ENCODE assay signal across 10 cellular contexts in genomic region chr4:26131711-26132110, GRCh38.
DNase-seq lines count a peak whose midpoint lies in the region; ATAC-seq lines count a peak whose summit lies in the region.
"Had no signal": no experiment of that assay in that cellular context is flagged by ENCODE, and none has a peak within 500 bp of the region (broad histone marks: within the 10 kb centered on the region; RNA-seq: fewer than 3 reads in every experiment).

No MANE protein-coding gene starts in this region.

- no CpG with 5 or more reads among the region's 6 CpGs for WGBS in neuronal stem cell (ENCODE audit: extremely low coverage in 2 of 2, insufficient read length in 2 of 2, insufficient replicate concordance in 1 of 2), 2 donors

- H2BK12ac ChIP-seq in neuronal stem cell (ENCODE audit: low read length), result no peak overlapping the region

- H2AK5ac ChIP-seq in neuronal stem cell (ENCODE audit: low read depth, low read length), result no peak overlapping the region

- no peaks in the 10 kb centered on the region for H3K9me3 ChIP-seq in neuronal stem cell (replicated peaks in 1 of 2; ENCODE audit: control insufficient read depth in 2 of 2, insufficient read depth in 1 of 2, low read depth in 1 of 2, low read length in 2 of 2)

- no peak overlapping the region for H3K18ac ChIP-seq in neuronal stem cell (ENCODE audit: low read length)

- no peaks in the 10 kb centered on the region for H3K4me1 ChIP-seq in neuronal stem cell (ENCODE audit: control insufficient read depth in 2 of 2, insufficient read depth in 1 of 2, low read depth in 1 of 2, low read length in 2 of 2)

- ATAC-seq in HG02885 (IDR thresholded peaks at IDR 0.05; ENCODE audit: poor library complexity, unreplicated experiment), result peak; percentile 61
- peak; percentile 79 for ATAC-seq in stimulated activated naive CD8-positive, alpha-beta T cell treated with anti-CD3 and anti-CD28 coated beads, Interleukin-15, amount 100 ng/mL, for 72 hours

- DNase-seq in stimulated activated CD4-positive, alpha-beta T cell treated with anti-CD3 and anti-CD28 coated beads, Interleukin-4, amount 100 ng/mL, for 24 hours, result peak; percentile 27
- DNase-seq in stimulated activated CD4-positive, alpha-beta T cell treated with anti-CD3 and anti-CD28 coated beads, Interleukin-4, amount 100 ng/mL, for 4 hours, result no peak
- DNase-seq in activated CD8-positive, alpha-beta memory T cell treated with anti-CD3 and anti-CD28 coated beads for 24 hours, result peak; percentile 67
- peak; percentile 16 to 64 for DNase-seq in stimulated activated naive CD8-positive, alpha-beta T cell treated with anti-CD3 and anti-CD28 coated beads, Interleukin-15, amount 100 ng/mL, for 72 hours
- DNase-seq in neuronal stem cell (ENCODE audit: low spot score), result no peak
- no peak for DNase-seq in DMS 273 (lab: John Stamatoyannopoulos, UW; ENCODE audit: unreplicated experiment)
- no peak for DNase-seq in NCI-H1930 (lab: John Stamatoyannopoulos, UW)
- DNase-seq: activated naive CD4-positive, alpha-beta T cell; Kasumi-1 had no signal

- H3K9ac ChIP-seq in neuronal stem cell (ENCODE audit: low read depth, low read length, poor library complexity), result no peak overlapping the region

- H3K27ac Mint-ChIP-seq in stimulated activated naive CD8-positive, alpha-beta T cell treated with anti-CD3 and anti-CD28 coated beads, Interleukin-15, amount 100 ng/mL, for 72 hours, result no peak overlapping the region

- peaks cover 37 to 39% of the 10 kb centered on the region in 2 donors for H3K9me3 Mint-ChIP-seq in stimulated activated naive CD8-positive, alpha-beta T cell treated with anti-CD3 and anti-CD28 coated beads, Interleukin-15, amount 100 ng/mL, for 72 hours

- no peak overlapping the region for H2AFZ ChIP-seq in neuronal stem cell (ENCODE audit: low read length)

- no peak overlapping the region for H2BK15ac ChIP-seq in neuronal stem cell (ENCODE audit: low read length)

- H3K27me3 ChIP-seq in neuronal stem cell (ENCODE audit: control insufficient read depth in 3 of 3, insufficient read depth in 3 of 3, low read depth in 1 of 3, low read length in 3 of 3), result peaks cover 0 to 2% (median 0%) of the 10 kb centered on the region in 3 experiments

- no peak overlapping the region for H4K91ac ChIP-seq in neuronal stem cell (ENCODE audit: low read depth, low read length, poor library complexity)

- H2BK5ac ChIP-seq in neuronal stem cell (ENCODE audit: low read length), result no peak overlapping the region

- H3K4me3 ChIP-seq in neuronal stem cell (ENCODE audit: low read length in 2 of 2), result no peak overlapping the region

- peaks cover 57% of the 10 kb centered on the region for H3K4me1 Mint-ChIP-seq in stimulated activated naive CD8-positive, alpha-beta T cell treated with anti-CD3 and anti-CD28 coated beads, Interleukin-15, amount 100 ng/mL, for 72 hours

- H3K4me2 ChIP-seq in neuronal stem cell (ENCODE audit: insufficient read depth, low read length, poor library complexity, severe bottlenecking), result no peak overlapping the region

- no peak overlapping the region for H3K23ac ChIP-seq in neuronal stem cell (ENCODE audit: low read depth, low read length, poor library complexity)

- peaks cover 34% of the 10 kb centered on the region for H3K27me3 Mint-ChIP-seq in stimulated activated naive CD8-positive, alpha-beta T cell treated with anti-CD3 and anti-CD28 coated beads, Interleukin-15, amount 100 ng/mL, for 72 hours

- H3K14ac ChIP-seq in neuronal stem cell (ENCODE audit: low read length), result no peak overlapping the region

- H3K4ac ChIP-seq in neuronal stem cell (ENCODE audit: low read length), result no peak overlapping the region

- no peak overlapping the region for H2BK120ac ChIP-seq in neuronal stem cell (ENCODE audit: low read depth, low read length)

- H3K4me3 Mint-ChIP-seq in stimulated activated naive CD8-positive, alpha-beta T cell treated with anti-CD3 and anti-CD28 coated beads, Interleukin-15, amount 100 ng/mL, for 72 hours, result peak overlapping the region; percentile 25 to 48

- H3K79me1 ChIP-seq in neuronal stem cell (ENCODE audit: low read depth, low read length), result no peaks in the 10 kb centered on the region

- H3K36me3 ChIP-seq in neuronal stem cell (replicated peaks in 1 of 2; ENCODE audit: control insufficient read depth in 2 of 2, insufficient read depth in 2 of 2, low read length in 2 of 2), result no peaks in the 10 kb centered on the region

- H4K8ac ChIP-seq in neuronal stem cell (ENCODE audit: low read depth, low read length), result no peak overlapping the region

- H3K27ac ChIP-seq in neuronal stem cell (replicated peaks; ENCODE audit: low read length), result no peak overlapping the region

Comparison
In these comparisons a context has a peak if more than half of its experiments do, and no peak if none do; other contexts are left out.
1. DNase-seq: peak in stimulated activated CD4-positive, alpha-beta T cell treated with anti-CD3 and anti-CD28 coated beads, Interleukin-4, amount 100 ng/mL, for 24 hours (single experiment), activated CD8-positive, alpha-beta memory T cell treated with anti-CD3 and anti-CD28 coated beads for 24 hours (single experiment) and stimulated activated naive CD8-positive, alpha-beta T cell treated with anti-CD3 and anti-CD28 coated beads, Interleukin-15, amount 100 ng/mL, for 72 hours (2 of 2); none in stimulated activated CD4-positive, alpha-beta T cell treated with anti-CD3 and anti-CD28 coated beads, Interleukin-4, amount 100 ng/mL, for 4 hours (0 of 2), neuronal stem cell (single experiment), DMS 273 (single experiment) and NCI-H1930 (0 of 2).